Comparison of ENCODE assay signal across 12 cellular contexts in the genomic region with DNA sequence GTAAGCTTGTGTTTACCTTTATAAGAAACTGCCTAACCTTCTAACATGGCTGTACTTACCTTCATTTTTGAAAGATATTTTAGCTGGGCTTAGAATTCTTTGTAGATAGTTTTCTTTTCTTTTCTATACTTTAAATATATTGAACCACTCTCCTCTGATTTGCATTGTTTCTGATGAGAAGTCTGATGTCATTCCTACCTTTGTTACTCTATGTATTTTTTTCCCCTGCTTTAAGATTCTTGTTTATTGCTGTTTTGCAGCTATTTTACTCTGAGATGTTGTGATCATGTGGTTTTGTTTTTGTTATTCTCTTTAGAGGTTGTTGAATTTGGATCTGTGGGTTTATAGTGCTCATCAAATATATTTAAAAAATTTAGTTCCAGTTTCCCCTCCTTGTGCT.
"Had no signal": no experiment of that assay in that cellular context is flagged by ENCODE, and none has a peak within 500 bp of the region (broad histone marks: within the 10 kb centered on the region; RNA-seq: fewer than 3 reads in every experiment).

No MANE protein-coding gene starts in this region.

- H3K27ac Mint-ChIP-seq: activated naive CD4-positive, alpha-beta T cell treated with anti-CD3 and anti-CD28 coated beads, Interleukin-2, amount 50 U/mL, for 72 hours; nephron progenitor cell had no signal

- H3K27me3 ChIP-seq: brain microvascular endothelial cell, sigmoid colon, uterus had no signal

- ATAC-seq: activated naive CD4-positive, alpha-beta T cell treated with anti-CD3 and anti-CD28 coated beads, Interleukin-2, amount 50 U/mL, for 72 hours; left cardiac atrium; lower lobe of right lung; stimulated activated naive CD8-positive, alpha-beta T cell treated with anti-CD3 and anti-CD28 coated beads, Interleukin-15, amount 100 ng/mL, for 72 hours had no signal

- DNase-seq: activated CD4-positive, alpha-beta T cell treated with anti-CD3 and anti-CD28 coated beads, Interleukin-2, amount 50 U/mL, for 4 hours; brain microvascular endothelial cell; dermis blood vessel endothelial cell; left cardiac atrium; lower lobe of right lung; nephron progenitor cell; sigmoid colon; stimulated activated CD4-positive, alpha-beta T cell treated with anti-CD3 and anti-CD28 coated beads, Interleukin-12 subunit alpha, Interleukin-12 subunit beta, amount 100 ng/mL, for 4 hours; stimulated activated naive CD8-positive, alpha-beta T cell treated with anti-CD3 and anti-CD28 coated beads, Interleukin-15, amount 100 ng/mL, for 72 hours; uterus had no signal

- H3K4me3 ChIP-seq: lower lobe of right lung, sigmoid colon, thoracic aorta, uterus had no signal

- H3K27ac ChIP-seq: brain microvascular endothelial cell, lower lobe of right lung, sigmoid colon, thoracic aorta, uterus had no signal

- H3K27me3 Mint-ChIP-seq: stimulated activated naive CD8-positive, alpha-beta T cell treated with anti-CD3 and anti-CD28 coated beads, Interleukin-15, amount 100 ng/mL, for 72 hours had no signal

- H3K4me3 Mint-ChIP-seq: nephron progenitor cell; stimulated activated naive CD8-positive, alpha-beta T cell treated with anti-CD3 and anti-CD28 coated beads, Interleukin-15, amount 100 ng/mL, for 72 hours had no signal

- H3K36me3 ChIP-seq: lower lobe of right lung, sigmoid colon, thoracic aorta, uterus had no signal

- H3K9me3 ChIP-seq: lower lobe of right lung, sigmoid colon, thoracic aorta, uterus had no signal
